Comparison of ENCODE assay signal across 19 cellular contexts in genomic region chr9:95270790-95271189, GRCh38.
"Had no signal": no experiment of that assay in that cellular context is flagged by ENCODE, and none has a peak within 500 bp of the region (broad histone marks: within the 10 kb centered on the region; RNA-seq: fewer than 3 reads in every experiment).

No MANE protein-coding gene starts in this region.

- H3K36me3 ChIP-seq: breast epithelium had no signal

- H3K27ac ChIP-seq: breast epithelium, KMS-11, SK-N-MC had no signal

- H3K27me3 ChIP-seq: breast epithelium had no signal

- DNase-seq: activated CD4-positive, alpha-beta T cell treated with anti-CD3 and anti-CD28 coated beads for 36 hours; activated CD8-positive, alpha-beta memory T cell treated with anti-CD3 and anti-CD28 coated beads, Interleukin-2, amount 50 U/mL, for 4 hours; activated CD8-positive, alpha-beta T cell treated with anti-CD3 and anti-CD28 coated beads for 36 hours; activated naive CD4-positive, alpha-beta T cell treated with anti-CD3 and anti-CD28 coated beads, Interleukin-2, amount 50 U/mL, for 16 hours; activated T-cell treated with anti-CD3 and anti-CD28 coated beads, Interleukin-2, amount 50 U/mL, for 72 hours; aorta; caudate nucleus; NCI-H1092; NCI-H1694; NCI-H2029; NCI-H2107; NCI-H524 treated with DMSO at 0.1 percent for 48 hours; NCI-H748 treated with DMSO at 0.1 percent for 48 hours; T-cell; T-helper 2 cell; T1000 had no signal

- H3K9ac ChIP-seq: KMS-11 had no signal

- ATAC-seq: activated CD4-positive, alpha-beta T cell treated with anti-CD3 and anti-CD28 coated beads for 36 hours; activated CD8-positive, alpha-beta T cell treated with anti-CD3 and anti-CD28 coated beads for 36 hours; activated T-cell treated with anti-CD3 and anti-CD28 coated beads, Interleukin-2, amount 50 U/mL, for 72 hours; T-cell had no signal

- H3K9me3 ChIP-seq: breast epithelium had no signal

- H3K4me2 ChIP-seq: KMS-11 had no signal

- H3K4me1 ChIP-seq: breast epithelium had no signal

- H3K4me3 ChIP-seq: breast epithelium, SK-N-MC had no signal
